In the genomic region with DNA sequence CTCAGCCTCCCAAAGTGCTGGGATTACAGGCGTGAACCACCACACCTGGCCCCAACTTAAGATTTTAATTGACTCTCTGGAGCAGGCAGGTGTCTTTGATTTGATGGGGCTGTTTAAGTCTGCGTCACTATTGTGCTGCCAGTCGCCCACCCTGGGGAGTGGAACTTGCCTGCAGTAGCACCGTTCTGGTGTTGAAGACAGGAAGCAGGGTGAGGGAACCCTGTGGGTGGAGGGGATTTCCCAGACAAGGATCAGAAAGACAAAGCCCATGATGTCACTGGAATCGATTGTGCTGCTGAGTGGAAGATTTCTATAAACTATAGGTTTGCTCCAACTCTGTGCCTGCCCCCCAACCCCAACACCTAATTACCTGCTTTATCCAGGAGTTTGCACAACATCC, we compare ENCODE assay signal across 10 cellular contexts.
DNase-seq lines count a peak whose midpoint lies in the region; ATAC-seq and TF ChIP-seq lines count a peak whose summit lies in the region.
"Had no signal": no experiment of that assay in that cellular context is flagged by ENCODE, and none has a peak within 500 bp of the region (broad histone marks: within the 10 kb centered on the region; RNA-seq: fewer than 3 reads in every experiment).

No MANE protein-coding gene starts in this region.

- ATAC-seq in HG03432 (IDR thresholded peaks at IDR 0.05; ENCODE audit: unreplicated experiment) (peak; percentile 88), HG02571 (IDR thresholded peaks at IDR 0.05; ENCODE audit: unreplicated experiment) (no peak)
- ATAC-seq: right cardiac atrium had no signal

- CTCF ChIA-PET in GM10248 (lab: Yijun Ruan, JAX), result interaction anchor here (1.1 to 6.9 kb wide), 10 partner anchors 13 to 828 kb away, joined by 3 to 50 read pairs (median 17); no protein-coding TSS in a partner anchor

- no peak for TF ChIP-seq CTCF in GM10248 (IDR thresholded peaks at IDR 0.05; ENCODE audit: control extremely low read depth, extremely low read depth, low read depth, missing control alignments)

- POLR2A ChIA-PET in GM10248 (lab: Yijun Ruan, JAX), result no interaction called here

- DNase-seq in GM10248 (ENCODE audit: extremely low spot score) (peak; percentile 50), activated T-cell treated with anti-CD3 and anti-CD28 coated beads for 48 hours (ENCODE audit: low read depth) (peak; percentile 61), HPDE6-E6E7 (ENCODE audit: extremely low spot score) (no peak), NCI-H2107 treated with DMSO at 0.1 percent for 48 hours (lab: John Stamatoyannopoulos, UW; ENCODE audit: unreplicated experiment) (no peak), NCI-H1105 treated with DMSO at 0.1 percent for 48 hours (lab: John Stamatoyannopoulos, UW) (no peak)
- DNase-seq in stimulated activated CD4-positive, alpha-beta T cell treated with anti-CD3 and anti-CD28 coated beads, Interleukin-2, amount 100 ng/mL, for 24 hours, result peak; percentile 75 to 77
- DNase-seq: immature natural killer cell, right cardiac atrium had no signal

Comparison
In these comparisons a context has a peak if more than half of its experiments do, and no peak if none do; other contexts are left out.
1. DNase-seq: peak in GM10248 (single experiment), activated T-cell treated with anti-CD3 and anti-CD28 coated beads for 48 hours (single experiment) and stimulated activated CD4-positive, alpha-beta T cell treated with anti-CD3 and anti-CD28 coated beads, Interleukin-2, amount 100 ng/mL, for 24 hours (2 of 2); none in HPDE6-E6E7 (single experiment), NCI-H2107 treated with DMSO at 0.1 percent for 48 hours (single experiment) and NCI-H1105 treated with DMSO at 0.1 percent for 48 hours (single experiment).